In the genomic region with DNA sequence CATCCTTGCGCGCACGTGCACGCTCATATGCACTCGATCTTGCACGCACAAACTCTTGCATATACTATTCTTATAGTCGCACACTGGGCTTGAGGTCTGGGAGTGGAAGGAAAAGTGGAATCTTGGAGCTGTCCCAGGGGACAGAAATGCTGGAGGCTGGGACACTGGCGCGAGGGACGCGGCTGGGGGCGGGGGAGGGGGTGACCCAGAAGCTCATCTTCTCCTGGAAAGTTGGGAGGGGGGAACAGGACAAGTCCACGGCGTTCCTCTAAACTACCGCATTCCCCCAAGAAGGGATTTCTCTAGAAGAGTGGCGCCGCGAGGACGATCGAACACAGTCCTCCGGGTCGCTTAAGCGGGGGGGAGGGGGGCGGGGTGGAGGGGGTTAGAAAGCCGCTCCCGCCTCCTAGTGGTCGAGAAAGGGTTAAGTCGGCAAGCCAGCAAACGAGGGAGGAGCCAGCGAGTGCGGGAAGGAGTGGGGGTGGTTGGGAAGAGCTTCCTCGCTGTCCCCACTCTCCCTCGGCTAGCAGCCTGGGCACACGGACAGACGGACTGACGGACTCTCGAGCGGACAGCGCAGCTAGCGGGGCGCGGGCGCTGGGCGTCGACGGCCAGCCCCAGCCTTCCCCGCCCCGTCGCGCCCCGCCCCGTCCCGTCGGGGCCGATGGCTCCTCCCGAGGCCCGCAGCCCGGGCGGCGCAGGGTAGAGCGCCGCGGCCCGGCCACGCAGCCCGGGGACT, we compare ENCODE assay signal across 8 cellular contexts. TPM values are rescaled to one million over a fixed set of nuclear protein-coding genes. Genes with fewer than 3 reads are reported as not detected.
DNase-seq lines count a peak whose midpoint lies in the region; ATAC-seq and TF ChIP-seq lines count a peak whose summit lies in the region.

Gene RTN4RL2, plus strand, starts transcription at position 512 of the 739 bp plus-strand sequence. CDS start 338 bp downstream, outside the sequence.

- ATAC-seq in HG02678 (IDR thresholded peaks at IDR 0.05; ENCODE audit: unreplicated experiment) (peak; percentile 35), HG03521 (IDR thresholded peaks at IDR 0.05; ENCODE audit: unreplicated experiment) (no peak)

- peaks cover 48% of the 10 kb centered on the region for H3K27me3 ChIP-seq in DOHH2 (ENCODE audit: control insufficient read depth, low read length)
- H3K27me3 ChIP-seq in fibroblast of lung (ENCODE audit: control insufficient read depth, insufficient read depth, low read length), result peaks cover 14% of the 10 kb centered on the region
- peaks cover 66% of the 10 kb centered on the region for H3K27me3 ChIP-seq in neural cell (ENCODE audit: insufficient read depth, low read depth, low read length)

- peak within 1 kb of the TSS; percentile 80 for H3K4me2 ChIP-seq in DOHH2 (ENCODE audit: low read length)
- H3K4me2 ChIP-seq in fibroblast of lung (ENCODE audit: extremely low read depth, insufficient read depth, low read length), result peak within 1 kb of the TSS; percentile 71
- H3K4me2 ChIP-seq in neural cell (ENCODE audit: low read length), result peak within 1 kb of the TSS; percentile 86

- H3K4me1 ChIP-seq in DOHH2 (ENCODE audit: control insufficient read depth, low read length) (peaks cover 25% of the 10 kb centered on the region), fibroblast of lung (ENCODE audit: control insufficient read depth, extremely low read depth, insufficient read depth, low read length) (no peaks in the 10 kb centered on the region)

- peak; percentile 19 for TF ChIP-seq EP300 in neural cell (conservative IDR thresholded peaks at IDR 0.05; ENCODE audit: poor library complexity, severe bottlenecking)

- H4K20me1 ChIP-seq in DOHH2 (ENCODE audit: control insufficient read depth, insufficient read depth, low read depth, low read length), result no peaks in the 10 kb centered on the region
- H4K20me1 ChIP-seq in fibroblast of lung (ENCODE audit: control insufficient read depth, extremely low read depth, insufficient read depth, low read length), result no peaks in the 10 kb centered on the region
- H4K20me1 ChIP-seq in neural cell (ENCODE audit: insufficient read depth), result no peaks in the 10 kb centered on the region

- H3K9me3 ChIP-seq in DOHH2 (ENCODE audit: control insufficient read depth, insufficient read depth, low read length) (no peaks in the 10 kb centered on the region), fibroblast of lung (ENCODE audit: control insufficient read depth, insufficient read depth, low read depth, low read length) (no peaks in the 10 kb centered on the region), neural cell (ENCODE audit: low read length) (no peaks in the 10 kb centered on the region)

- DNase-seq in NCI-H748 (lab: John Stamatoyannopoulos, UW; ENCODE audit: unreplicated experiment) (peak; percentile 66), fibroblast of lung (ENCODE audit: low read depth in 2 of 2) (peak; percentile 34 to 54), pons (ENCODE audit: low spot score) (no peak)
- DNase-seq in activated CD8-positive, alpha-beta memory T cell treated with anti-CD3 and anti-CD28 coated beads, Interleukin-2, amount 50 U/mL, for 4 hours, result peak; percentile 29

- H3K36me3 ChIP-seq in DOHH2 (ENCODE audit: control insufficient read depth, low read length), result no peaks in the 10 kb centered on the region
- H3K36me3 ChIP-seq in fibroblast of lung (ENCODE audit: control insufficient read depth, insufficient read depth, low read length), result no peaks in the 10 kb centered on the region
- no peaks in the 10 kb centered on the region for H3K36me3 ChIP-seq in neural cell (ENCODE audit: insufficient read depth, low read length)

- peak within 1 kb of the TSS; percentile 23 for H3K9ac ChIP-seq in fibroblast of lung (ENCODE audit: insufficient read depth, low read length)
- peak within 1 kb of the TSS; percentile 55 for H3K9ac ChIP-seq in neural cell (ENCODE audit: low read length)

- H3K79me2 ChIP-seq in DOHH2 (ENCODE audit: control insufficient read depth, low read length) (no peaks in the 10 kb centered on the region), fibroblast of lung (ENCODE audit: control insufficient read depth, insufficient read depth, low read length) (no peaks in the 10 kb centered on the region), neural cell (replicated peaks; ENCODE audit: insufficient read depth, low read length) (no peaks in the 10 kb centered on the region)

- no peak for TF ChIP-seq RAD21 in neural cell (conservative IDR thresholded peaks at IDR 0.05)

- H2AFZ ChIP-seq in fibroblast of lung (ENCODE audit: low read length) (peak within 1 kb of the TSS; percentile 73), neural cell (ENCODE audit: low read depth, low read length) (no peak within 1 kb of the TSS)

- H3F3A ChIP-seq in DOHH2 (ENCODE audit: control insufficient read depth, insufficient read depth) (no peaks in the 10 kb centered on the region), neural cell (ENCODE audit: insufficient read depth, low read length, poor library complexity, severe bottlenecking) (no peaks in the 10 kb centered on the region)

- peak within 1 kb of the TSS; percentile 63 for H3K4me3 ChIP-seq in DOHH2 (ENCODE audit: low read length)
- peak within 1 kb of the TSS; percentile 22 to 55 (median 38) for H3K4me3 ChIP-seq in fibroblast of lung (replicated peaks in 1 of 4; ENCODE audit: control extremely low read depth in 1 of 4, insufficient read depth in 1 of 4, low read depth in 3 of 4, low read length in 4 of 4)
- H3K4me3 ChIP-seq in neural cell (ENCODE audit: low read length), result peak within 1 kb of the TSS; percentile 72

- TF ChIP-seq CTCF in DOHH2 (IDR thresholded peaks at IDR 0.05; ENCODE audit: low read depth, low read length, poor library complexity, severe bottlenecking) (no peak), fibroblast of lung (conservative IDR thresholded peaks at IDR 0.05 in 1 of 2, IDR thresholded peaks at IDR 0.05 in 1 of 2; ENCODE audit: low read depth in 1 of 2, low read length in 2 of 2) (peak in 1 of 2 donors; percentile 37), neural cell (IDR thresholded peaks at IDR 0.05; ENCODE audit: poor library complexity, severe bottlenecking) (no peak)

- H3K27ac ChIP-seq in DOHH2 (ENCODE audit: low read depth, low read length) (no peak within 1 kb of the TSS), fibroblast of lung (ENCODE audit: insufficient read depth, low read length) (no peak within 1 kb of the TSS), neural cell (ENCODE audit: low read length) (no peak within 1 kb of the TSS)

- H3K9me2 ChIP-seq in DOHH2 (replicated peaks; ENCODE audit: control insufficient read depth, low read length) (no peaks in the 10 kb centered on the region), neural cell (ENCODE audit: insufficient read depth, low read length) (no peaks in the 10 kb centered on the region)

TF ChIP-seq in neural cell, 6 proteins besides CTCF, POLR2A, EP300 and RAD21:
- TF ChIP-seq MXI1 (conservative IDR thresholded peaks at IDR 0.05; ENCODE audit: poor library complexity, severe bottlenecking), result peak; percentile 11
- TF ChIP-seq TAF1 (IDR thresholded peaks at IDR 0.05; ENCODE audit: low read depth), result no peak

RNA-seq across cellular contexts. Expression of gene RTN4RL2, which starts in this region (rescaled TPM):
- total RNA-seq in fibroblast of lung, result 0.17 and 0.26 TPM in 2 replicates
- 0.27 and 0.43 TPM in 2 replicates for polyA plus RNA-seq in fibroblast of lung
- 1.1 and 1.3 TPM in 2 replicates for polyA plus RNA-seq in fibroblast of lung (2012)
- 0.79 TPM in 1 of 2 replicates, not detected in the other for polyA minus RNA-seq in fibroblast of lung (ENCODE audit: low replicate concordance)
- polyA plus RNA-seq in neural cell, result 0.24 and 0.66 TPM in 2 replicates
- polyA minus RNA-seq in neural cell, result 0.24 TPM in 1 of 2 replicates, not detected in the other
